ENCODE assay signal across 29 cellular contexts in the genomic region with DNA sequence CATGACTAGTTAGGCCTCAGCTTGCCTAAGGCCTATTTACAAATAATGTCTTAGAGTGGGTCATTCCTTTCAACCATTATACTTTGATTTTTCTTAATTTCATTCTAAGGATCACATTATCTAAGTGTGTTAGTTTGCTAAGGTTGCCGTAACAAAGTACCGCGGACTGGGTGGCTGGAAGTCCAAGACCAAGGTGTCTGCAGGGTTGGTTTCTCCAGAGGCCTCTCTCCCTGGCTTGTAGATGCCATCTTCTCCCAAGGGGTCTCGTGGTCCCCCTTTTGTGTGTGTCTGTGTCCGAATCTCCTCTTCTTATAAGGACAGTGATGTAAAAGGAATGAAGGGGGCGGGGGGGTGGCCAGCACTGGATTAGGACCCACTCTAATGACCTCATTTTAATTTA.
"Had no signal": no experiment of that assay in that cellular context is flagged by ENCODE, and none has a peak within 500 bp of the region (broad histone marks: within the 10 kb centered on the region; RNA-seq: fewer than 3 reads in every experiment).

No MANE protein-coding gene starts in this region.

- H3K36me3 ChIP-seq: adrenal gland, ascending aorta, brain microvascular endothelial cell, breast epithelium, cardiac muscle cell had no signal

- H3K27ac ChIP-seq: adrenal gland, ascending aorta, body of pancreas, brain microvascular endothelial cell, breast epithelium, cardiac muscle cell had no signal

- H3K4me1 ChIP-seq: adrenal gland, ascending aorta, breast epithelium had no signal

- H3K4me3 ChIP-seq: adrenal gland, ascending aorta, body of pancreas, breast epithelium, cardiac muscle cell had no signal

- H3K9me3 ChIP-seq: adrenal gland, ascending aorta, body of pancreas, breast epithelium had no signal

- DNase-seq: activated effector memory CD4-positive, alpha-beta T cell treated with anti-CD3 and anti-CD28 coated beads, Interleukin-2, amount 50 U/mL, for 16 hours; activated effector memory CD4-positive, alpha-beta T cell treated with Interleukin-2 at 50 U/mL for 16 hours; activated gamma-delta T cell; activated gamma-delta T cell treated with Interleukin-2 at 50 U/mL for 16 hours; activated naive CD4-positive, alpha-beta T cell; activated naive CD4-positive, alpha-beta T cell treated with anti-CD3 and anti-CD28 coated beads for 36 hours; activated naive CD4-positive, alpha-beta T cell treated with anti-CD3 and anti-CD28 coated beads, Interleukin-2, amount 10 ng/mL, durations not matched to agents 7 days and 5 days; activated naive CD4-positive, alpha-beta T cell treated with anti-CD3 and anti-CD28 coated beads, Interleukin-2, amount 50 U/mL, for 16 hours; activated naive CD4-positive, alpha-beta T cell treated with Interleukin-2 at 50 U/mL for 16 hours; activated naive CD8-positive, alpha-beta T cell treated with anti-CD3 and anti-CD28 coated beads for 36 hours; activated naive CD8-positive, alpha-beta T cell treated with anti-CD3 and anti-CD28 coated beads, Interleukin-2, amount 10 ng/mL, durations not matched to agents 7 days and 5 days; activated naive CD8-positive, alpha-beta T cell treated with anti-CD3 and anti-CD28 coated beads, Interleukin-2, amount 50 U/mL, for 24 hours; activated T-cell treated with anti-CD3 and anti-CD28 coated beads, Interleukin-2, amount 50 U/mL, for 24 hours; activated T-cell treated with anti-CD3 and anti-CD28 coated beads, Interleukin-2, amount 50 U/mL, for 4 hours; activated T-cell treated with anti-CD3 and anti-CD28 coated beads, Interleukin-2, amount 50 U/mL, for 48 hours; activated T-cell treated with anti-CD3 and anti-CD28 coated beads, Interleukin-2, amount 50 U/mL, for 72 hours; adrenal gland; amniotic stem cell; amygdala; anterior cingulate cortex; aorta; body of pancreas; brain microvascular endothelial cell; caudate nucleus; central memory CD4-positive, alpha-beta T cell; cerebellar nuclear complex had no signal
